Comparison of ENCODE assay signal across 12 cellular contexts in genomic region chr6:150169609-150170008, GRCh38. TPM values are rescaled to one million over a fixed set of nuclear protein-coding genes. Genes with fewer than 3 reads are reported as not detected.
DNase-seq lines count a peak whose midpoint lies in the region; ATAC-seq and TF ChIP-seq lines count a peak whose summit lies in the region.
"Had no signal": no experiment of that assay in that cellular context is flagged by ENCODE, and none has a peak within 500 bp of the region (broad histone marks: within the 10 kb centered on the region; RNA-seq: fewer than 3 reads in every experiment).

No MANE protein-coding gene starts in this region.

- H3K4me3 ChIP-seq in AG10803 (ENCODE audit: low read length) (no peak overlapping the region), HEK293 (ENCODE audit: low read depth, low read length) (no peak overlapping the region)
- H3K4me3 ChIP-seq: thyroid gland had no signal

- peaks cover 16% of the 10 kb centered on the region for H3K4me1 Mint-ChIP-seq in activated T-helper 2 cell treated with anti-CD3 and anti-CD28 coated beads, Interferon-gamma antibody, Interleukin-2, Interleukin-4, amounts not matched to agents 10 μg/mL and 5 μg/mL and 100 μg/mL, durations not matched to agents 14 hours and 24 hours and 36 hours (ENCODE audit: low read depth)

- intact Hi-C loops in activated T-helper 2 cell treated with anti-CD3 and anti-CD28 coated beads, Interferon-gamma antibody, Interleukin-2, Interleukin-4, amounts not matched to agents 10 μg/mL and 5 μg/mL and 100 μg/mL, durations not matched to agents 14 hours and 24 hours and 36 hours (cut with micrococcal nuclease): loop anchor here (1.0 to 5.0 kb wide), 4 partner anchors 15 to 133 kb away; no protein-coding TSS in a partner anchor
- intact Hi-C loops in left colon (cut with DNase I, micrococcal nuclease): no loop called here

- no peaks in the 10 kb centered on the region for H3K36me3 Mint-ChIP-seq in activated T-helper 2 cell treated with anti-CD3 and anti-CD28 coated beads, Interferon-gamma antibody, Interleukin-2, Interleukin-4, amounts not matched to agents 10 μg/mL and 5 μg/mL and 100 μg/mL, durations not matched to agents 14 hours and 24 hours and 36 hours (ENCODE audit: low read depth)

- peaks cover 6% of the 10 kb centered on the region; the same call in 1 of the 2 replicates for H3K4me1 ChIP-seq in HEK293 (ENCODE audit: control insufficient read depth, insufficient read depth, low read length)
- H3K4me1 ChIP-seq: parathyroid adenoma had no signal

- H3K27ac Mint-ChIP-seq in activated T-helper 2 cell treated with anti-CD3 and anti-CD28 coated beads, Interferon-gamma antibody, Interleukin-2, Interleukin-4, amounts not matched to agents 10 μg/mL and 5 μg/mL and 100 μg/mL, durations not matched to agents 14 hours and 24 hours and 36 hours: peak overlapping the region; percentile 48

- H3K4me3 Mint-ChIP-seq in activated T-helper 2 cell treated with anti-CD3 and anti-CD28 coated beads, Interferon-gamma antibody, Interleukin-2, Interleukin-4, amounts not matched to agents 10 μg/mL and 5 μg/mL and 100 μg/mL, durations not matched to agents 14 hours and 24 hours and 36 hours (ENCODE audit: low read depth): no peak overlapping the region
- H3K4me3 Mint-ChIP-seq: brain had no signal

- peaks cover 15% of the 10 kb centered on the region for H3K27me3 Mint-ChIP-seq in activated T-helper 2 cell treated with anti-CD3 and anti-CD28 coated beads, Interferon-gamma antibody, Interleukin-2, Interleukin-4, amounts not matched to agents 10 μg/mL and 5 μg/mL and 100 μg/mL, durations not matched to agents 14 hours and 24 hours and 36 hours (ENCODE audit: low read depth)
- H3K27me3 Mint-ChIP-seq: brain had no signal

- TF ChIP-seq CTCF in AG10803 (conservative IDR thresholded peaks at IDR 0.05; ENCODE audit: low read length): no peak
- TF ChIP-seq CTCF in HEK293 (tag by site-specific recombination; IDR thresholded peaks at IDR 0.05): no peak

- no peak for ATAC-seq in left colon
- ATAC-seq in HG02970 (IDR thresholded peaks at IDR 0.05; ENCODE audit: low FRiP score, unreplicated experiment): no peak

- H3K9me3 Mint-ChIP-seq in activated T-helper 2 cell treated with anti-CD3 and anti-CD28 coated beads, Interferon-gamma antibody, Interleukin-2, Interleukin-4, amounts not matched to agents 10 μg/mL and 5 μg/mL and 100 μg/mL, durations not matched to agents 14 hours and 24 hours and 36 hours: no peaks in the 10 kb centered on the region
- H3K9me3 Mint-ChIP-seq: brain had no signal

- H3K9me3 ChIP-seq in HEK293 (ENCODE audit: control insufficient read depth, insufficient read depth, low read depth, low read length): no peaks in the 10 kb centered on the region
- H3K9me3 ChIP-seq: thyroid gland had no signal

- CTCF ChIA-PET in HEK293 (lab: Yijun Ruan, JAX): no interaction called here

- DNase-seq in AG10803 (ENCODE audit: low read depth): peak; percentile 86
- DNase-seq in activated T-helper 2 cell treated with anti-CD3 and anti-CD28 coated beads, Interferon-gamma antibody, Interleukin-2, Interleukin-4, amounts not matched to agents 10 μg/mL and 5 μg/mL and 100 μg/mL, durations not matched to agents 14 hours and 24 hours and 36 hours (ENCODE audit: low spot score): no peak
- DNase-seq in kidney glomerular epithelial cell (lab: John Stamatoyannopoulos, UW): peak; percentile 60
- DNase-seq in SKM-1 (lab: John Stamatoyannopoulos, UW; ENCODE audit: unreplicated experiment): no peak
- DNase-seq in left colon: no peak
- DNase-seq in hypothalamus (lab: John Stamatoyannopoulos, UW): no peak
- DNase-seq: DND-41, thyroid gland had no signal

- no peak overlapping the region for H3K27ac ChIP-seq in HEK293 (ENCODE audit: extremely low read depth, low read depth, low read length)
- H3K27ac ChIP-seq: parathyroid adenoma, thyroid gland had no signal

- no peaks in the 10 kb centered on the region; a peak in 1 of 3 replicates for H3K36me3 ChIP-seq in HEK293 (ENCODE audit: control insufficient read depth in 2 of 2, insufficient read depth in 1 of 2, low read length in 2 of 2)
- H3K36me3 ChIP-seq: thyroid gland had no signal

- POLR2A ChIA-PET in HEK293 (lab: Yijun Ruan, JAX): no interaction called here

TF ChIP-seq in HEK293, 187 proteins besides CTCF, POLR2A, EP300 and RAD21 (continues in another document):
- TF ChIP-seq EGR2 (tag by site-specific recombination; IDR thresholded peaks at IDR 0.05; ENCODE audit: low read depth): no peak
- TF ChIP-seq ZEB2 (tag by site-specific recombination; IDR thresholded peaks at IDR 0.05): peak; percentile 59
- TF ChIP-seq ZNF366 (tag by site-specific recombination; conservative IDR thresholded peaks at IDR 0.05): peak; percentile 43; the same call in 1 of the 2 replicates
- TF ChIP-seq ZNF629 (tag by site-specific recombination; IDR thresholded peaks at IDR 0.05): peak; percentile 61; the same call in 1 of the 2 replicates
- TF ChIP-seq AEBP2 (tag by site-specific recombination; IDR thresholded peaks at IDR 0.05; ENCODE audit: borderline replicate concordance): no peak
- no peak for TF ChIP-seq ZBTB1 (tag by site-specific recombination; IDR thresholded peaks at IDR 0.05)
- TF ChIP-seq ZNF174 (tag by site-specific recombination; IDR thresholded peaks at IDR 0.05): no peak
- TF ChIP-seq SP7 (tag by site-specific recombination; IDR thresholded peaks at IDR 0.05): peak; percentile 39; the same call in 1 of the 2 replicates
- TF ChIP-seq ZNF132 (tag by site-specific recombination; IDR thresholded peaks at IDR 0.05; ENCODE audit: borderline replicate concordance): no peak
- TF ChIP-seq TRIM28 (IDR thresholded peaks at IDR 0.05; ENCODE audit: borderline replicate concordance, low read length): no peak; the same call in 1 of the 2 replicates
- 0 out of 2 replicates have a peak, but pooled peaks have one; percentile 14 for TF ChIP-seq ZNF558 (tag by site-specific recombination; IDR thresholded peaks at IDR 0.05)
- no peak for TF ChIP-seq ZNF280C (tag by site-specific recombination; IDR thresholded peaks at IDR 0.05)
- no peak for TF ChIP-seq ZFP37 (tag by site-specific recombination; IDR thresholded peaks at IDR 0.05)
- 0 out of 2 replicates have a peak, but pooled peaks have one; percentile 12 for TF ChIP-seq ZNF10 (tag by site-specific recombination; IDR thresholded peaks at IDR 0.05)
- peak; percentile 60; the same call in 1 of the 2 replicates for TF ChIP-seq ZNF184 (tag by site-specific recombination; IDR thresholded peaks at IDR 0.05)
- no peak for TF ChIP-seq SCRT2 (tag by site-specific recombination; IDR thresholded peaks at IDR 0.05)

RNA-seq across cellular contexts. Expression of gene PPP1R14C, which starts 26.8 kb away (rescaled TPM):
- 0.11 and 0.23 TPM in 2 replicates for total RNA-seq in activated T-helper 2 cell treated with anti-CD3 and anti-CD28 coated beads, Interferon-gamma antibody, Interleukin-2, Interleukin-4, amounts not matched to agents 10 μg/mL and 5 μg/mL and 100 μg/mL, durations not matched to agents 14 hours and 24 hours and 36 hours
- 10 to 100 TPM; 28.9 to 40.0 TPM for total RNA-seq in left colon

Comparison
In these comparisons a context has a peak if more than half of its experiments do, and no peak if none do; other contexts are left out.
1. DNase-seq: peak in AG10803 (single experiment) and kidney glomerular epithelial cell (single experiment); none in activated T-helper 2 cell treated with anti-CD3 and anti-CD28 coated beads, Interferon-gamma antibody, Interleukin-2, Interleukin-4, amounts not matched to agents 10 μg/mL and 5 μg/mL and 100 μg/mL, durations not matched to agents 14 hours and 24 hours and 36 hours (single experiment), SKM-1 (single experiment), left colon (0 of 2) and hypothalamus (0 of 51).
2. RNA of gene PPP1R14C, which starts 26.8 kb away (total RNA-seq): 28.9 to 40.0 TPM in left colon; 0.11 to 0.23 TPM in activated T-helper 2 cell treated with anti-CD3 and anti-CD28 coated beads, Interferon-gamma antibody, Interleukin-2, Interleukin-4, amounts not matched to agents 10 μg/mL and 5 μg/mL and 100 μg/mL, durations not matched to agents 14 hours and 24 hours and 36 hours; every median in the first group is over 10 times any median in the second.